1 cellular context compared by ENCODE assay signal in the genomic region with DNA sequence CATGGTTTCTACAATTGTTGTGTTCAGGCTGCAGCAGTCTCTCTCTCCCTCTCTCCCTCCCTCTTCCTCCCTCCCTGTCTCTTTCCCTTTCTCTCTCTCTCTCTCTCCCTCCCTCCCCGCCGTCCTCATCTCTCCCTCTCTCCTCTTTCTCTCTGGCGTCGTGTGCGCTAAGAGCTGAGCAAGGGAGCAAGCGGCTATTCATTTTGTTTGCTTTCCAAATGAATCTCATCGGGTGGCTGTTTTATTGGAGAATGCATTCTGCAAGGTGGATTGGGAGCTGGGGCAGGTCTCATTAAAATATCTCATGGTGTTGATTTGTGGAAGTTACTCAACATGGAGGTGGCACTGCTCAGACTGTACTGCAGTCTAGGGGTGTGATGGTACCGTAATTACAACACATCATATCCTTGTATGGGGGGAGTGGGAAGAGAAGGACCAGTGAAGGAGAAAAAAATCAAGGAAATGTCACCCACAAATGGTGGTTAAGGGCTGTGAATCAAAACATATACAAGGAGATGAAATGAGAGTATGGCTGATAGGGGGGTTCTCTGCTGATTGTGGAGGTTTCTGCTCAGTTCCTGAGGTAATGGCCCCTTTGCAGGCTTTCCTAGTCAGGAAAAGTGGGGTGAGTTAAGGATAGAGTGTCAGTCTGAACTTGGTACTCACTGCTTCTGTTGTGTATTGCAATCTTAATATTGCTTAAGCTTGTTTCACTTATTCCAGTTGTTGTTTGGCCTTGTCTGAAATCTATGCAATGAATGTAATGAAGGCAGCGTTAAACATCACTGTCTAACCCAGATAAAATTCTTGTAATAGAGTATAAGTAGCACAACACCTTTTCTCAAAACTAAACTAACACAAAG.
TF ChIP-seq lines count a peak whose summit lies in the region.

No MANE protein-coding gene starts in this region.

TF ChIP-seq in IMR-90, 13 proteins besides CTCF, POLR2A, EP300 and RAD21:
- TF ChIP-seq RCOR1 (IDR thresholded peaks at IDR 0.05; ENCODE audit: insufficient replicate concordance, low read length) (no peak), MAZ (IDR thresholded peaks at IDR 0.05; ENCODE audit: borderline replicate concordance, low read depth, low read length) (peak; percentile 76; the same call in 1 of the 2 replicates), CHD1 (IDR thresholded peaks at IDR 0.05; ENCODE audit: low read depth, low read length) (no peak)
